In genomic region chr1:114716304-114717158, GRCh38 we compare ENCODE assay signal across 8 cellular contexts. TPM values are rescaled to one million over a fixed set of nuclear protein-coding genes. Genes with fewer than 3 reads are reported as not detected.
A peak's percentile ranks its signal among the peaks of the same experiment; 100 is the strongest.
DNase-seq lines count a peak whose midpoint lies in the region; ATAC-seq, FAIRE-seq and TF ChIP-seq lines count a peak whose summit lies in the region.

Gene NRAS, minus strand, starts transcription at chr1:114716771. Its CDS starts 611 bp downstream, at chr1:114716160.

- no peak within 1 kb of the TSS for H3K23ac ChIP-seq in trophoblast cell (ENCODE audit: low read length)

- H3K79me1 ChIP-seq in trophoblast cell (ENCODE audit: low read length), result peaks cover 4% of the 10 kb centered on the region

- TF ChIP-seq EP300 in tibial nerve (IDR thresholded peaks at IDR 0.05), result peak; percentile 95

- TF ChIP-seq POLR2A in GM12892 (IDR thresholded peaks at IDR 0.05; ENCODE audit: low read depth, low read length), result peak; percentile 84
- peak; percentile 59 to 67 for TF ChIP-seq POLR2A in tibial nerve (IDR thresholded peaks at IDR 0.05)

- H4K8ac ChIP-seq in trophoblast cell (ENCODE audit: low read depth, low read length), result peak within 1 kb of the TSS; percentile 91

- peak within 1 kb of the TSS; percentile 97 for H4K12ac ChIP-seq in trophoblast cell (ENCODE audit: low read depth, low read length)

- no CpG with 5 or more reads among the region's 38 CpGs for WGBS in trophoblast cell (ENCODE audit: extremely low coverage, insufficient coverage, insufficient read length)
- 0 to 1% methylated on average over 38 of the region's 38 CpGs for WGBS in tibial nerve, 2 donors

- H3K9ac ChIP-seq in adipocyte (ENCODE audit: low read length), result peak within 1 kb of the TSS; percentile 97
- H3K9ac ChIP-seq in trophoblast cell (ENCODE audit: low read length), result peak within 1 kb of the TSS; percentile 88

- peak within 1 kb of the TSS; percentile 48 for H2BK120ac ChIP-seq in trophoblast cell (ENCODE audit: insufficient read depth, low read length, poor library complexity)

- peaks cover 7% of the 10 kb centered on the region for H3K79me2 ChIP-seq in trophoblast cell (ENCODE audit: control insufficient read depth, insufficient read depth, low read length, poor library complexity)

- H3K4me1 ChIP-seq in adipocyte (ENCODE audit: control insufficient read depth, insufficient read depth, low read length) (peaks cover 26% of the 10 kb centered on the region), trophoblast cell (ENCODE audit: control insufficient read depth in 1 of 2, insufficient read depth in 2 of 2, low read length in 2 of 2) (no peaks in the 10 kb centered on the region), tibial nerve (peaks cover 0 to 39% (median 14%) of the 10 kb centered on the region in 4 donors)

- H3K27me3 ChIP-seq in adipocyte (replicated peaks; ENCODE audit: control insufficient read depth, insufficient read depth, low read length), result no peaks in the 10 kb centered on the region
- H3K27me3 ChIP-seq in trophoblast cell (ENCODE audit: insufficient read depth, low read length), result no peaks in the 10 kb centered on the region
- no peaks in the 10 kb centered on the region for H3K27me3 ChIP-seq in tibial nerve

- DNase-seq in GM12892 (ENCODE audit: insufficient read length) (peak; percentile 77), NCI-H1417 treated with DMSO at 0.1 percent for 48 hours (lab: John Stamatoyannopoulos, UW) (peak; percentile 2), T follicular helper cell (ENCODE audit: low read depth) (peak; percentile 94), adipocyte (ENCODE audit: low read depth) (peak; percentile 98), cardiac septum (ENCODE audit: low spot score) (peak; percentile 97), trophoblast cell (peak; percentile 93 to 96), tibial nerve (ENCODE audit: low spot score in 2 of 2) (peak; percentile 88 to 93)

- peak in 2 of 5 experiments; percentile 22 to 35 for TF ChIP-seq CTCF in tibial nerve (IDR thresholded peaks at IDR 0.05)

- intact Hi-C loops in cardiac septum (cut with DNase I), result loop anchor here (1.0 to 2.0 kb wide), 4 partner anchors 40 to 135 kb away; partner anchors contain the start of genes BCAS2, CSDE1 and SIKE1

- peak within 1 kb of the TSS; percentile 79 for H3K27ac ChIP-seq in trophoblast cell (ENCODE audit: low read depth, low read length)
- H3K27ac ChIP-seq in tibial nerve, result peak within 1 kb of the TSS; percentile 92 to 94 (median 93)

- peak within 1 kb of the TSS; percentile 94 for H3K14ac ChIP-seq in trophoblast cell (ENCODE audit: low read length)

- H2AK5ac ChIP-seq in trophoblast cell (ENCODE audit: low read length), result peak within 1 kb of the TSS; percentile 55

- ATAC-seq in HG02798 (IDR thresholded peaks at IDR 0.05; ENCODE audit: poor library complexity, unreplicated experiment), result peak; percentile 97

- peak within 1 kb of the TSS; percentile 96 for H2AFZ ChIP-seq in trophoblast cell (ENCODE audit: insufficient read depth, low read length, poor library complexity)

- no peaks in the 10 kb centered on the region for H3K9me3 ChIP-seq in adipocyte (ENCODE audit: control insufficient read depth, low read length)
- no peaks in the 10 kb centered on the region for H3K9me3 ChIP-seq in trophoblast cell (ENCODE audit: insufficient read depth, low read depth, low read length)
- H3K9me3 ChIP-seq in tibial nerve, result no peaks in the 10 kb centered on the region

- peak within 1 kb of the TSS; percentile 62 for H3K18ac ChIP-seq in trophoblast cell (ENCODE audit: low read length)

- peak within 1 kb of the TSS; percentile 97 for H3K4me2 ChIP-seq in trophoblast cell (ENCODE audit: low read length)

- peak; percentile 91 for FAIRE-seq in GM12892 (lab: Jason Lieb, UNC)

- H2BK12ac ChIP-seq in trophoblast cell (ENCODE audit: low read length), result no peak within 1 kb of the TSS

- peak within 1 kb of the TSS; percentile 86 for H2BK5ac ChIP-seq in trophoblast cell (ENCODE audit: low read depth, low read length, poor library complexity)

- H4K91ac ChIP-seq in trophoblast cell (ENCODE audit: low read depth, low read length), result peak within 1 kb of the TSS; percentile 87

- peak within 1 kb of the TSS; percentile 85 for H3K4ac ChIP-seq in trophoblast cell (ENCODE audit: low read depth, low read length)

- H3K4me3 ChIP-seq in adipocyte (ENCODE audit: low read length) (peak within 1 kb of the TSS; percentile 93), trophoblast cell (ENCODE audit: low read depth, low read length) (peak within 1 kb of the TSS; percentile 84), tibial nerve (peak within 1 kb of the TSS; percentile 76 to 96 (median 84))

- H3K36me3 ChIP-seq in adipocyte (ENCODE audit: control insufficient read depth, insufficient read depth, low read length, severe bottlenecking), result peaks cover 72% of the 10 kb centered on the region
- peaks cover 16 to 31% of the 10 kb centered on the region in 2 experiments for H3K36me3 ChIP-seq in trophoblast cell (ENCODE audit: control insufficient read depth in 1 of 2, insufficient read depth in 2 of 2, low read length in 2 of 2)
- peaks cover 3 to 66% (median 23%) of the 10 kb centered on the region in 3 donors for H3K36me3 ChIP-seq in tibial nerve

RNA-seq across cellular contexts. Expression of gene NRAS, which starts in this region (rescaled TPM):
- polyA plus RNA-seq in GM12892 (2012; ENCODE audit: missing spikeins), result 53.1 TPM
- total RNA-seq in cardiac septum (11.2 TPM), tibial nerve (10 to 100 TPM; 16.3 to 22.8 (median 20.1) TPM)
- polyA plus RNA-seq in trophoblast cell (2013), result 71.3 and 73.2 TPM in 2 replicates

Comparison
In these comparisons a context has a peak if more than half of its experiments do, and no peak if none do; other contexts are left out.
1. Peak in every context shown above with its lines: DNase-seq, ATAC-seq, H3K4me3 ChIP-seq and H3K27ac ChIP-seq.
2. DNase-seq: peak in every context shown above with its lines; median percentile 98 in adipocyte; 97 in cardiac septum; 94 in trophoblast cell; 94 in T follicular helper cell; 90 in tibial nerve; 77 in GM12892; 2 in NCI-H1417 treated with DMSO at 0.1 percent for 48 hours.